8 cellular contexts compared by ENCODE assay signal in genomic region chr10:17026686-17027485, GRCh38.
A peak's percentile ranks its signal among the peaks of the same experiment; 100 is the strongest.
DNase-seq lines count a peak whose midpoint lies in the region; ATAC-seq and TF ChIP-seq lines count a peak whose summit lies in the region.
"Had no signal": no experiment of that assay in that cellular context is flagged by ENCODE, and none has a peak within 500 bp of the region (broad histone marks: within the 10 kb centered on the region; RNA-seq: fewer than 3 reads in every experiment).

No MANE protein-coding gene starts in this region.

- no peak overlapping the region for H3K4ac ChIP-seq in neuronal stem cell (ENCODE audit: low read length)

- no peak overlapping the region for H3K4me2 ChIP-seq in neuronal stem cell (ENCODE audit: insufficient read depth, low read length, poor library complexity, severe bottlenecking)

- no peaks in the 10 kb centered on the region for H3K79me1 ChIP-seq in neuronal stem cell (ENCODE audit: low read depth, low read length)

- no TSS peak for BruUV-seq in A673 (replicated peaks; lab: Mats Ljungman, UMichigan)

- H2BK12ac ChIP-seq in neuronal stem cell (ENCODE audit: low read length), result no peak overlapping the region

- WGBS in neuronal stem cell (ENCODE audit: extremely low coverage in 2 of 2, insufficient read length in 2 of 2, insufficient replicate concordance in 1 of 2), 2 donors, result no CpG with 5 or more reads among the region's 6 CpGs

- no peak overlapping the region for H4K91ac ChIP-seq in neuronal stem cell (ENCODE audit: low read depth, low read length, poor library complexity)

- H2AK5ac ChIP-seq in neuronal stem cell (ENCODE audit: low read depth, low read length), result peak overlapping the region; percentile 5

- peak overlapping the region; percentile 73 for H2BK120ac ChIP-seq in neuronal stem cell (ENCODE audit: low read depth, low read length)

- H3K4me1 ChIP-seq in neuronal stem cell (ENCODE audit: control insufficient read depth in 2 of 2, insufficient read depth in 1 of 2, low read depth in 1 of 2, low read length in 2 of 2) (peaks cover 27 to 55% of the 10 kb centered on the region in 2 donors), A673 (ENCODE audit: insufficient read depth, low read length, poor library complexity, severe bottlenecking) (peaks cover 90% of the 10 kb centered on the region)

- intact Hi-C loops in A673 (cut with micrococcal nuclease; ENCODE audit: unreplicated experiment), result loop anchor here (5.0 kb wide), 3 partner anchors 40 to 205 kb away; no protein-coding TSS in a partner anchor

- no peaks in the 10 kb centered on the region for H3K9me3 ChIP-seq in neuronal stem cell (replicated peaks in 1 of 2; ENCODE audit: control insufficient read depth in 2 of 2, insufficient read depth in 1 of 2, low read depth in 1 of 2, low read length in 2 of 2)
- H3K9me3 ChIP-seq in A673 (ENCODE audit: low read depth, low read length, poor library complexity, severe bottlenecking), result no peaks in the 10 kb centered on the region

- CTCF ChIA-PET in A673 (lab: Charles Lee), result no interaction called here

- TF ChIP-seq CTCF in A673 (conservative IDR thresholded peaks at IDR 0.05; ENCODE audit: low read depth, low read length), result no peak

- no peak overlapping the region for H3K14ac ChIP-seq in neuronal stem cell (ENCODE audit: low read length)

- no peak overlapping the region for H2BK5ac ChIP-seq in neuronal stem cell (ENCODE audit: low read length)

- H3K23ac ChIP-seq in neuronal stem cell (ENCODE audit: low read depth, low read length, poor library complexity), result no peak overlapping the region

- H3K18ac ChIP-seq in neuronal stem cell (ENCODE audit: low read length), result peak overlapping the region; percentile 85

- no peak overlapping the region for H4K8ac ChIP-seq in neuronal stem cell (ENCODE audit: low read depth, low read length)

- H2AFZ ChIP-seq in neuronal stem cell (ENCODE audit: low read length), result no peak overlapping the region

- no peak overlapping the region for H3K9ac ChIP-seq in neuronal stem cell (ENCODE audit: low read depth, low read length, poor library complexity)

- no peak overlapping the region for H3K4me3 ChIP-seq in neuronal stem cell (ENCODE audit: low read length in 2 of 2)
- H3K4me3 ChIP-seq in A673 (ENCODE audit: low read depth, low read length, poor library complexity, severe bottlenecking), result no peak overlapping the region
- H3K4me3 ChIP-seq: SK-N-MC had no signal

- peak; percentile 40 for ATAC-seq in GM21526 (IDR thresholded peaks at IDR 0.05; ENCODE audit: low FRiP score, unreplicated experiment)

- DNase-seq in MV-4-11 (lab: John Stamatoyannopoulos, UW) (peak; percentile 32), neuronal stem cell (ENCODE audit: low spot score) (no peak), Kasumi-1 (lab: John Stamatoyannopoulos, UW) (no peak), A673 (ENCODE audit: low spot score) (no peak), globus pallidus (ENCODE audit: low spot score) (no peak)
- peak in 3 of 4 experiments; percentile 8 to 40 (median 35) for DNase-seq in activated naive CD4-positive, alpha-beta T cell (lab: John Stamatoyannopoulos, UW)

- H2BK15ac ChIP-seq in neuronal stem cell (ENCODE audit: low read length), result no peak overlapping the region

- H3K27ac ChIP-seq in neuronal stem cell (replicated peaks; ENCODE audit: low read length) (no peak overlapping the region), A673 (ENCODE audit: low read depth, low read length, poor library complexity, severe bottlenecking) (no peak overlapping the region)
- H3K27ac ChIP-seq: SK-N-MC had no signal

- H3K27me3 ChIP-seq in neuronal stem cell (ENCODE audit: control insufficient read depth in 3 of 3, insufficient read depth in 3 of 3, low read depth in 1 of 3, low read length in 3 of 3) (no peaks in the 10 kb centered on the region), A673 (replicated peaks; ENCODE audit: insufficient read depth, low read depth, low read length, poor library complexity) (no peaks in the 10 kb centered on the region)

- POLR2A ChIA-PET in A673 (lab: Charles Lee; ENCODE audit: low non-redundant PET), result no interaction called here

- H3K36me3 ChIP-seq in neuronal stem cell (replicated peaks in 1 of 2; ENCODE audit: control insufficient read depth in 2 of 2, insufficient read depth in 2 of 2, low read length in 2 of 2), result no peaks in the 10 kb centered on the region
- H3K36me3 ChIP-seq in A673 (ENCODE audit: insufficient read depth, low read length, poor library complexity, severe bottlenecking), result no peaks in the 10 kb centered on the region

Comparison
In these comparisons a context has a peak if more than half of its experiments do, and no peak if none do; other contexts are left out.
1. DNase-seq: peak in MV-4-11 (single experiment) and activated naive CD4-positive, alpha-beta T cell (3 of 4); none in neuronal stem cell (single experiment), Kasumi-1 (0 of 2), A673 (single experiment) and globus pallidus (single experiment).